ENCODE assay signal across 10 cellular contexts in the genomic region with DNA sequence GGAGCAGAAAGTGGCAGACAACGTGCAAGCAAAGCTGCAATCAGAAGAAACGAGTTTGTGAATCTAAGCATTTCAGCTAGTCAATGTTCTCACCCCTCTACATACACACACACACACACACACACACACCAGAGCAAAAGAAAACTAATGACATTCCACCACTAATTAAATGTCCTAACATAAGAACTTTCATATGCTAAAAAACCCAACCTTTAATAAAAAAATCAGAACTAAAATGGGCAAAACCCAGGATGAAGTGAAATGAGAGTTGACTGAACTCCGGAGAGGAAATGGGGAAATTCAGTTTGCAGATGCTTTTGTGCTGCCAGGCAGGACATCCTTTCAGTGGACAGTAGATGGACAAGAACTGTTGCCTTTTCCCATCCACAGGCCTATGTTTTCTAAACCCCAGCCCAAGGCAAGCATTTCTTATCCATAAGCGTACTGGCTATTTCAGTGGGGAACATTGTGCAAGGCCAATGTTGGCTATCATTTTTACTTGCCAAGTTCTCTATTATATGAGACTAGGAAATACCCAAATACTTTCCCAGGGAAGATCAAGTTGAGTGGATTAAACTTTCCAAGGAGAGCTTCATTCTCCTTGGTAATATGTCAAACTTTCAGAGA. TPM values are rescaled to one million over a fixed set of nuclear protein-coding genes. Genes with fewer than 3 reads are reported as not detected.
A peak's percentile ranks its signal among the peaks of the same experiment; 100 is the strongest.
DNase-seq lines count a peak whose midpoint lies in the region; ATAC-seq and TF ChIP-seq lines count a peak whose summit lies in the region.
"Had no signal": no experiment of that assay in that cellular context is flagged by ENCODE, and none has a peak within 500 bp of the region (broad histone marks: within the 10 kb centered on the region; RNA-seq: fewer than 3 reads in every experiment).

No MANE protein-coding gene starts in this region.

- no peak for ATAC-seq in activated naive CD8-positive, alpha-beta T cell treated with anti-CD3 and anti-CD28 coated beads, Interleukin-2, amount 50 U/mL, for 24 hours

- no peak overlapping the region for H3K4me3 Mint-ChIP-seq in activated naive CD8-positive, alpha-beta T cell treated with anti-CD3 and anti-CD28 coated beads, Interleukin-2, amount 50 U/mL, for 24 hours
- H3K4me3 Mint-ChIP-seq: activated naive CD4-positive, alpha-beta T cell treated with anti-CD3 and anti-CD28 coated beads for 36 hours; CD4-positive, alpha-beta memory T cell had no signal

- DNase-seq in AG04450 (ENCODE audit: low read depth, low spot score) = no peak
- DNase-seq in SJSA1 (ENCODE audit: low read depth in 1 of 2, low spot score in 2 of 2) = no peak
- DNase-seq in fibroblast of the conjunctiva (ENCODE audit: low read depth) = peak; percentile 27
- DNase-seq in osteoblast (ENCODE audit: insufficient read length, low spot score, missing footprints) = no peak
- no peak for DNase-seq in activated naive CD8-positive, alpha-beta T cell treated with anti-CD3 and anti-CD28 coated beads, Interleukin-2, amount 50 U/mL, for 24 hours
- DNase-seq in activated effector memory CD4-positive, alpha-beta T cell treated with anti-CD3 and anti-CD28 coated beads, Interleukin-2, amount 50 U/mL, for 16 hours = no peak
- no peak for DNase-seq in epidermal melanocyte (ENCODE audit: insufficient read length, low spot score)
- DNase-seq in prostate gland (ENCODE audit: low spot score) = no peak

- H3K27ac ChIP-seq in AG04450 (ENCODE audit: low read depth, low read length) (peak overlapping the region; percentile 93), SJSA1 (peak overlapping the region; percentile 65), osteoblast (ENCODE audit: low read depth, low read length) (peak overlapping the region; percentile 89), prostate gland (peak overlapping the region in 1 of 2 donors; percentile 50)

- H3K27me3 Mint-ChIP-seq in activated naive CD8-positive, alpha-beta T cell treated with anti-CD3 and anti-CD28 coated beads, Interleukin-2, amount 50 U/mL, for 24 hours = peaks cover 15% of the 10 kb centered on the region

- WGBS in prostate gland = 21% methylated on average over 4 of the region's 4 CpGs

- H3K27me3 ChIP-seq in AG04450 (ENCODE audit: control insufficient read depth, insufficient read depth, low read length) (no peaks in the 10 kb centered on the region), SJSA1 (replicated peaks) (no peaks in the 10 kb centered on the region), osteoblast (ENCODE audit: insufficient read depth, low read length) (no peaks in the 10 kb centered on the region), prostate gland (replicated peaks; ENCODE audit: insufficient read depth) (no peaks in the 10 kb centered on the region)

- H3K79me2 ChIP-seq in osteoblast (ENCODE audit: insufficient read depth, low read length) = peaks cover 11% of the 10 kb centered on the region

- TF ChIP-seq CTCF in AG04450 (IDR thresholded peaks at IDR 0.05; ENCODE audit: low read depth, low read length) = no peak
- TF ChIP-seq CTCF in osteoblast (IDR thresholded peaks at IDR 0.05; ENCODE audit: extremely low read depth, low read depth, low read length) = no peak
- TF ChIP-seq CTCF in prostate gland (IDR thresholded peaks at IDR 0.05) = no peak

- H3K9me3 Mint-ChIP-seq in activated naive CD8-positive, alpha-beta T cell treated with anti-CD3 and anti-CD28 coated beads, Interleukin-2, amount 50 U/mL, for 24 hours = no peaks in the 10 kb centered on the region

- POLR2A ChIA-PET in AG04450 (lab: Yijun Ruan, JAX) = interaction anchor here (1.7 to 3.3 kb wide), 3 partner anchors 30 to 209 kb away, joined by 7 to 28 read pairs (median 9); no protein-coding TSS in a partner anchor

- intact Hi-C loops in prostate gland (cut with DNase I) = loop anchor here (2.0 to 10.0 kb wide), 2 partner anchors 90 to 104 kb away; no protein-coding TSS in a partner anchor

- no peak for TF ChIP-seq POLR2A in prostate gland (IDR thresholded peaks at IDR 0.05)

- H3K4me3 ChIP-seq in AG04450 (ENCODE audit: low read depth, low read length) (0 out of 2 replicates have a peak overlapping the region, but pooled peaks have one; percentile 2), SJSA1 (no peak overlapping the region), osteoblast (ENCODE audit: insufficient read depth, low read length) (peak overlapping the region; percentile 17), prostate gland (no peak overlapping the region)

- H3K4me1 ChIP-seq in SJSA1 (replicated peaks) (peaks cover 40% of the 10 kb centered on the region), osteoblast (ENCODE audit: insufficient read depth, low read length) (peaks cover 34% of the 10 kb centered on the region), prostate gland (replicated peaks) (no peaks in the 10 kb centered on the region)

- no peaks in the 10 kb centered on the region for H3K4me1 Mint-ChIP-seq in activated naive CD8-positive, alpha-beta T cell treated with anti-CD3 and anti-CD28 coated beads, Interleukin-2, amount 50 U/mL, for 24 hours

- H4K20me1 ChIP-seq in osteoblast (ENCODE audit: insufficient read depth, low read length) = peaks cover 2% of the 10 kb centered on the region

- no peaks in the 10 kb centered on the region for H3K9me3 ChIP-seq in AG04450 (ENCODE audit: control insufficient read depth, insufficient read depth, low read length)
- 0 out of 2 replicates have a peak, but pooled peaks cover 2% of the 10 kb centered on the region for H3K9me3 ChIP-seq in SJSA1 (replicated peaks)
- no peaks in the 10 kb centered on the region for H3K9me3 ChIP-seq in osteoblast (ENCODE audit: low read depth, low read length)
- H3K9me3 ChIP-seq in prostate gland = no peaks in the 10 kb centered on the region

- H3K27ac Mint-ChIP-seq in activated naive CD8-positive, alpha-beta T cell treated with anti-CD3 and anti-CD28 coated beads, Interleukin-2, amount 50 U/mL, for 24 hours = no peak overlapping the region
- H3K27ac Mint-ChIP-seq: activated naive CD4-positive, alpha-beta T cell treated with anti-CD3 and anti-CD28 coated beads for 36 hours; CD4-positive, alpha-beta memory T cell had no signal

- H3K36me3 ChIP-seq in SJSA1 (no peaks in the 10 kb centered on the region), osteoblast (ENCODE audit: insufficient read depth, low read length) (no peaks in the 10 kb centered on the region), prostate gland (no peaks in the 10 kb centered on the region)

- CTCF ChIA-PET in AG04450 (lab: Charles Lee) = interaction anchor here (0.5 to 3.9 kb wide), 44 partner anchors 10 to 1509 kb away, joined by 3 to 27 read pairs (median 4); partner anchors contain the start of gene NAA20

- H3K4me2 ChIP-seq in osteoblast (ENCODE audit: insufficient read depth, low read length) = peak overlapping the region; percentile 57

- H2AFZ ChIP-seq in osteoblast (ENCODE audit: low read length) = no peak overlapping the region

- no peaks in the 10 kb centered on the region for H3K36me3 Mint-ChIP-seq in activated naive CD8-positive, alpha-beta T cell treated with anti-CD3 and anti-CD28 coated beads, Interleukin-2, amount 50 U/mL, for 24 hours (ENCODE audit: low read depth)
- H3K36me3 Mint-ChIP-seq: CD4-positive, alpha-beta memory T cell had no signal

RNA-seq across cellular contexts. Expression of gene RIN2, which starts 27.2 kb away (rescaled TPM):
- polyA plus RNA-seq in AG04450 (2011; rRNA removed) = 56.0 and 60.8 TPM in 2 replicates
- 187 and 211 TPM in 2 replicates for polyA minus RNA-seq in AG04450 (2011; rRNA and poly(A)+ RNA removed)
- total RNA-seq in SJSA1 (2014; rRNA removed; shearing (Covaris generic)) = 15.7 and 19.0 TPM in 2 replicates
- total RNA-seq in osteoblast (55.7 and 63.6 TPM in 2 replicates), prostate gland (10 to 100 TPM; 50.4 to 77.9 TPM)
- total RNA-seq: activated naive CD4-positive, alpha-beta T cell treated with anti-CD3 and anti-CD28 coated beads for 36 hours had no signal
- polyA plus RNA-seq: CD4-positive, alpha-beta memory T cell had no signal

Comparison
In these comparisons a context has a peak if more than half of its experiments do, and no peak if none do; other contexts are left out.
1. H3K4me3 ChIP-seq: peak in AG04450 (single experiment) and osteoblast (single experiment); none in SJSA1 (single experiment) and prostate gland (0 of 2).